Comparison of ENCODE assay signal across 14 cellular contexts in genomic region chr9:22157831-22158230, GRCh38.
"Had no signal": no experiment of that assay in that cellular context is flagged by ENCODE, and none has a peak within 500 bp of the region (broad histone marks: within the 10 kb centered on the region; RNA-seq: fewer than 3 reads in every experiment).

No MANE protein-coding gene starts in this region.

- H3K9me3 Mint-ChIP-seq: natural killer cell treated with Interleukin-12 subunit alpha and Interleukin-12 subunit beta and Interleukin-15 and Interleukin-18, amount 100 ng/mL, for 72 hours had no signal

- H3K27me3 ChIP-seq: sigmoid colon, suprapubic skin, upper lobe of right lung had no signal

- H3K36me3 ChIP-seq: sigmoid colon, suprapubic skin, upper lobe of right lung had no signal

- H3K27me3 Mint-ChIP-seq: activated naive CD8-positive, alpha-beta T cell had no signal

- H3K4me3 Mint-ChIP-seq: activated naive CD8-positive, alpha-beta T cell; natural killer cell treated with Interleukin-12 subunit alpha and Interleukin-12 subunit beta and Interleukin-15 and Interleukin-18, amount 100 ng/mL, for 72 hours had no signal

- H3K27ac Mint-ChIP-seq: activated naive CD8-positive, alpha-beta T cell; natural killer cell treated with Interleukin-12 subunit alpha and Interleukin-12 subunit beta and Interleukin-15 and Interleukin-18, amount 100 ng/mL, for 72 hours had no signal

- FAIRE-seq: frontal cortex had no signal

- H3K27ac ChIP-seq: sigmoid colon had no signal

- H3K9me3 ChIP-seq: sigmoid colon, suprapubic skin, upper lobe of right lung had no signal

- H3K36me3 Mint-ChIP-seq: activated naive CD8-positive, alpha-beta T cell; natural killer cell treated with Interleukin-12 subunit alpha and Interleukin-12 subunit beta and Interleukin-15 and Interleukin-18, amount 100 ng/mL, for 72 hours had no signal

- ATAC-seq: natural killer cell treated with Interleukin-12 subunit alpha and Interleukin-12 subunit beta and Interleukin-15 and Interleukin-18, amount 100 ng/mL, for 72 hours; stimulated activated naive CD8-positive, alpha-beta T cell treated with anti-CD3 and anti-CD28 coated beads, Interleukin-15, Interleukin-2, amounts not matched to agents 100 U/mL and 50 U/mL, for 24 hours; upper lobe of right lung had no signal

- DNase-seq: activated CD4-positive, alpha-beta T cell treated with anti-CD3 and anti-CD28 coated beads, Interleukin-2, amount 50 U/mL, for 1 hour; activated CD4-positive, CD25-positive, alpha-beta regulatory T cell; activated effector memory CD4-positive, alpha-beta T cell treated with anti-CD3 and anti-CD28 coated beads, Interleukin-2, amount 50 U/mL, for 16 hours; activated T-cell treated with anti-CD3 and anti-CD28 coated beads for 4 hours; amygdala; occipital lobe; sigmoid colon; stimulated activated CD4-positive, alpha-beta T cell treated with anti-CD3 and anti-CD28 coated beads, Interleukin-2, amount 100 ng/mL, for 48 hours; stimulated activated naive CD8-positive, alpha-beta T cell treated with anti-CD3 and anti-CD28 coated beads, Interleukin-15, Interleukin-2, amounts not matched to agents 100 U/mL and 50 U/mL, for 24 hours; upper lobe of right lung had no signal

- H3K4me1 ChIP-seq: sigmoid colon had no signal

- H3K4me3 ChIP-seq: sigmoid colon, suprapubic skin, upper lobe of right lung had no signal
